ENCODE assay signal across 8 cellular contexts in genomic region chr1:53328009-53328489, GRCh38. TPM values are rescaled to one million over a fixed set of nuclear protein-coding genes. Genes with fewer than 3 reads are reported as not detected.
A peak's percentile ranks its signal among the peaks of the same experiment; 100 is the strongest.
DNase-seq lines count a peak whose midpoint lies in the region; ATAC-seq and TF ChIP-seq lines count a peak whose summit lies in the region.

TSS of gene LRP8 (minus strand) at chr1:53328070. CDS start at chr1:53327912, 158 bp downstream.

- WGBS in lung, 2 donors: 3 to 5% methylated on average over 24 to 50 of the region's 50 CpGs

- ATAC-seq in HG03095 (IDR thresholded peaks at IDR 0.05; ENCODE audit: unreplicated experiment) (peak; percentile 43), lung (ENCODE audit: insufficient read depth, low FRiP score) (peak; percentile 49)

- H3K4me3 ChIP-seq in dorsolateral prefrontal cortex: peak within 1 kb of the TSS; percentile 58 to 95 (median 85)
- H3K4me3 ChIP-seq in lung: peak within 1 kb of the TSS; percentile 51

- H3K27ac ChIP-seq in dorsolateral prefrontal cortex (peak within 1 kb of the TSS in 48 of 59 donors; percentile 6 to 89 (median 67)), lung (ENCODE audit: low read depth in 1 of 2, low read length in 1 of 2) (peak within 1 kb of the TSS in 1 of 2 donors; percentile 77)

- H3K27me3 ChIP-seq in dorsolateral prefrontal cortex (no peaks in the 10 kb centered on the region), lung (ENCODE audit: control insufficient read depth, insufficient read depth) (no peaks in the 10 kb centered on the region)

- DNase-seq in SIG-M5 treated with dmso at 0.1 percent for 504 hours (lab: John Stamatoyannopoulos, UW; ENCODE audit: unreplicated experiment): peak; percentile 73
- no peak for DNase-seq in SIG-M5 (lab: John Stamatoyannopoulos, UW)
- peak; percentile 68 for DNase-seq in NCI-H510A (lab: John Stamatoyannopoulos, UW)
- DNase-seq in activated CD4-positive, alpha-beta T cell treated with anti-CD3 and anti-CD28 coated beads, Interleukin-2, amount 50 U/mL, for 24 hours (ENCODE audit: low read depth in 1 of 2, low spot score in 1 of 2): peak; percentile 62 to 69
- peak in 9 of 10 donors; percentile 54 to 80 (median 73) for DNase-seq in dorsolateral prefrontal cortex
- DNase-seq in lung (ENCODE audit: low spot score): peak; percentile 71
- DNase-seq in stimulated activated CD8-positive, alpha-beta memory T cell treated with anti-CD3 and anti-CD28 coated beads, Interleukin-12 subunit alpha, Interleukin-12 subunit beta, amount 100 ng/mL, for 1 hour (ENCODE audit: low read depth): peak; percentile 62

- H3K9me3 ChIP-seq in lung (ENCODE audit: control insufficient read depth in 2 of 2, insufficient read depth in 1 of 2, low read length in 1 of 2): no peaks in the 10 kb centered on the region

- TF ChIP-seq CTCF in dorsolateral prefrontal cortex (IDR thresholded peaks at IDR 0.05 in 54 of 56, conservative IDR thresholded peaks at IDR 0.05 in 2 of 56; ENCODE audit: low read depth in 1 of 56, partially characterized antibody in 56 of 56) (no peak), lung (IDR thresholded peaks at IDR 0.05; ENCODE audit: control extremely low read depth, extremely low read depth) (no peak)

- H3K36me3 ChIP-seq in lung (ENCODE audit: control insufficient read depth in 2 of 2, insufficient read depth in 2 of 2, low read length in 2 of 2): no peaks in the 10 kb centered on the region

- intact Hi-C loops in dorsolateral prefrontal cortex (cut with DNase I): loop anchor here (5.0 kb wide), 2 partner anchors 36 to 106 kb away; partner anchors contain the start of gene CZIB (in 1 of the 2)

- peaks cover 0 to 14% of the 10 kb centered on the region in 2 donors for H3K4me1 ChIP-seq in lung (ENCODE audit: control insufficient read depth in 2 of 2, insufficient read depth in 2 of 2, low read length in 2 of 2)

RNA-seq across cellular contexts. Expression of gene LRP8, which starts in this region (rescaled TPM):
- total RNA-seq in dorsolateral prefrontal cortex: 10 to 100 TPM; 20.5 to 77.6 (median 37.9) TPM
- 10 to 100 TPM in 1 of 2 donors, 1 to 10 TPM in 1; 4.5 to 20.0 TPM for total RNA-seq in lung
- 10 to 100 TPM in 1 of 2 donors, 1 to 10 TPM in 1; 2.6 to 14.7 TPM for polyA plus RNA-seq in lung
